6 cellular contexts compared by ENCODE assay signal in the genomic region with DNA sequence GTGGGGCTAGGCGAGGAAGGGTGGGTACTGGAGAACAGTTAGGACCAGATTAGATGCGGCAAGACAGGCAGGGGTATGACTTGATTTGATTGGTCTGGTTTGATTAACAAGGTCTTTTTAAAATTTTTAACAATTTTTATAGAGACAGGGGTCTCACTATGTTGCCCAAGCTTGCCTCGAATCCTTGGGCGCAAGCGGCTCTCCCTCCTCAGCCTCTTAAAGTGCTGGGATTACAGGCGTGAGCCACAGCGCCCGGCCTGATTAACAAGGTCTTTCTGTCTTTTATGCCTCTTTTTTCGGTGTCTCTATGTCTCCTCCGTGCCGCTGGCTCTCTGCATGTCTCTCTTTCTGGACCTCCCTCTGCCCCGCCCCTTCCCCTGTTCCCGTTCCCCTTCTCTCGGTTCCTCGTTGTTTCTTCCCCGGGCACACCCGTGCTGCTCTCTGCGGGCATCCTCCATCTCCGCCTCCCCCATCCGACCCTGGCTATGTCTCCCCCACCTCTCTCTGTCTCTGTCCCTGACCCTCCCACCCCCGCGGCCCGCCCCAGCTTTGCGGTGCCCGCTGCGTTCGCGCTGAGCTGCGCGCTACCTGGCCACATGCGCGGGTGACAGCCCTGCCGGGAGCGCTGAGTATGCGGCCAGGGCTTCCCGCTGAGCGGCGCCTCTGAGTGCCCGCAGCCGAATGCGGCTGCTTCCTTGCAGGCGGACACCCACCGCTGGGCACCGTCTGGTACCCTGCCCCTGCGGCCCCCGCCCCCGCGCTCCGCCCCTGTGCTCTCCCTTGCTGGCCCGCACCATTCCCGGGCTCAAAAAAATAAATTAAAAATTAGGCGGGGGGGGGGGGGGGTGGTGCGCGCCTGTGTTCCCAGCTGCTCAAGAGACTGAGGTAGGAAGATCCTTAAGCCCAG. TPM values are rescaled to one million over a fixed set of nuclear protein-coding genes. Genes with fewer than 3 reads are reported as not detected.
DNase-seq lines count a peak whose midpoint lies in the region; ATAC-seq and TF ChIP-seq lines count a peak whose summit lies in the region.

No MANE protein-coding gene starts in this region.

- ATAC-seq in CD4-positive, CD25-positive, alpha-beta regulatory T cell (ENCODE audit: low read depth in 2 of 2) = peak in 1 of 2 donors; percentile 41
- ATAC-seq in lung (ENCODE audit: insufficient read depth, low FRiP score) = no peak
- ATAC-seq in HG03159 (IDR thresholded peaks at IDR 0.05; ENCODE audit: unreplicated experiment) = no peak
- no peak for ATAC-seq in HG03097 (IDR thresholded peaks at IDR 0.05; ENCODE audit: low FRiP score, unreplicated experiment)

- peaks cover 0 to 3% (median 0%) of the 10 kb centered on the region in 7 donors for H3K9me3 Mint-ChIP-seq in CD4-positive, CD25-positive, alpha-beta regulatory T cell

- no peak for DNase-seq in CD4-positive, CD25-positive, alpha-beta regulatory T cell
- DNase-seq in NAMALWA (ENCODE audit: low spot score) = peak; percentile 51
- DNase-seq in activated naive CD4-positive, alpha-beta T cell treated with Interleukin-2 at 50 U/mL for 16 hours = peak; percentile 13
- peak; percentile 39 for DNase-seq in lung (ENCODE audit: low spot score)

- H3K27me3 ChIP-seq in CD4-positive, CD25-positive, alpha-beta regulatory T cell (ENCODE audit: control insufficient read depth, insufficient read depth, low read length) = peaks cover 14% of the 10 kb centered on the region
- peaks cover 7% of the 10 kb centered on the region for H3K27me3 ChIP-seq in lung (ENCODE audit: control insufficient read depth, insufficient read depth)

- H3K36me3 Mint-ChIP-seq in CD4-positive, CD25-positive, alpha-beta regulatory T cell = no peaks in the 10 kb centered on the region

- no peaks in the 10 kb centered on the region for H3K9me3 ChIP-seq in CD4-positive, CD25-positive, alpha-beta regulatory T cell (ENCODE audit: control insufficient read depth in 2 of 2, low read length in 2 of 2)
- H3K9me3 ChIP-seq in lung (ENCODE audit: control insufficient read depth in 2 of 2, insufficient read depth in 1 of 2, low read length in 1 of 2) = peaks cover 0 to 5% of the 10 kb centered on the region in 2 donors

- 8 to 10% methylated on average over 52 to 54 of the region's 54 CpGs for WGBS in lung, 2 donors

- peak overlapping the region in 3 of 4 donors; percentile 62 to 82 (median 70) for H3K4me3 Mint-ChIP-seq in CD4-positive, CD25-positive, alpha-beta regulatory T cell

- H3K27me3 Mint-ChIP-seq in CD4-positive, CD25-positive, alpha-beta regulatory T cell = peaks cover 51% of the 10 kb centered on the region

- H3K4me1 Mint-ChIP-seq in CD4-positive, CD25-positive, alpha-beta regulatory T cell = peaks cover 0 to 14% (median 0%) of the 10 kb centered on the region in 4 donors

- no peak overlapping the region for H3K27ac ChIP-seq in CD4-positive, CD25-positive, alpha-beta regulatory T cell (ENCODE audit: insufficient read depth, low read length, poor library complexity, severe bottlenecking)
- no peak overlapping the region for H3K27ac ChIP-seq in lung (ENCODE audit: low read depth in 1 of 2, low read length in 1 of 2)

- no peak overlapping the region for H3K4me3 ChIP-seq in CD4-positive, CD25-positive, alpha-beta regulatory T cell (ENCODE audit: low read depth, low read length)
- no peak overlapping the region for H3K4me3 ChIP-seq in lung

- TF ChIP-seq CTCF in lung (IDR thresholded peaks at IDR 0.05; ENCODE audit: control extremely low read depth, extremely low read depth) = no peak

- H3K27ac Mint-ChIP-seq in CD4-positive, CD25-positive, alpha-beta regulatory T cell = no peak overlapping the region

- H3K36me3 ChIP-seq in CD4-positive, CD25-positive, alpha-beta regulatory T cell (ENCODE audit: control insufficient read depth, insufficient read depth, low read length) = no peaks in the 10 kb centered on the region
- no peaks in the 10 kb centered on the region for H3K36me3 ChIP-seq in lung (ENCODE audit: control insufficient read depth in 2 of 2, insufficient read depth in 2 of 2, low read length in 2 of 2)

- H3K4me1 ChIP-seq in CD4-positive, CD25-positive, alpha-beta regulatory T cell (ENCODE audit: control insufficient read depth, insufficient read depth, low read length, poor library complexity, severe bottlenecking) = peaks cover 7% of the 10 kb centered on the region
- no peaks in the 10 kb centered on the region for H3K4me1 ChIP-seq in lung (ENCODE audit: control insufficient read depth in 2 of 2, insufficient read depth in 2 of 2, low read length in 2 of 2)

RNA-seq across cellular contexts. Expression of a gene that starts 8.1 kb away (rescaled TPM):
- total RNA-seq in CD4-positive, CD25-positive, alpha-beta regulatory T cell = 11.8 TPM
- polyA plus RNA-seq in CD4-positive, CD25-positive, alpha-beta regulatory T cell = 10 to 100 TPM; 44.0 to 71.2 (median 67.4) TPM
- 10 to 100 TPM; 11.4 to 19.7 TPM for total RNA-seq in lung
- polyA plus RNA-seq in lung = 10 to 100 TPM; 18.6 to 25.8 TPM

RNA-seq across cellular contexts. Expression of a gene that starts 21.7 kb away (rescaled TPM):
- total RNA-seq in CD4-positive, CD25-positive, alpha-beta regulatory T cell = 1.5 TPM
- under 1 TPM in 1 of 4 donors, not detected in 3; 0.40 TPM for polyA plus RNA-seq in CD4-positive, CD25-positive, alpha-beta regulatory T cell
- total RNA-seq in lung = 10 to 100 TPM in 1 of 2 donors, 1 to 10 TPM in 1; 8.0 to 13.6 TPM
- polyA plus RNA-seq in lung = 10 to 100 TPM in 1 of 2 donors, 1 to 10 TPM in 1; 9.5 to 19.2 TPM

RNA-seq across cellular contexts. Expression of a gene that starts 27.1 kb away (rescaled TPM):
- total RNA-seq in CD4-positive, CD25-positive, alpha-beta regulatory T cell = 35.8 TPM
- polyA plus RNA-seq in CD4-positive, CD25-positive, alpha-beta regulatory T cell = 10 to 100 TPM; 18.3 to 32.7 (median 24.8) TPM
- 10 to 100 TPM; 13.3 to 24.5 TPM for total RNA-seq in lung
- 10 to 100 TPM; 23.1 to 30.1 TPM for polyA plus RNA-seq in lung

RNA-seq across cellular contexts. Expression of a gene that starts 45.8 kb away (rescaled TPM):
- 1.4 TPM for total RNA-seq in CD4-positive, CD25-positive, alpha-beta regulatory T cell
- 1 to 10 TPM in 1 of 4 donors, under 1 TPM in 3; 0.38 to 1.3 (median 0.61) TPM for polyA plus RNA-seq in CD4-positive, CD25-positive, alpha-beta regulatory T cell
- 10 to 100 TPM in 1 of 2 donors, 1 to 10 TPM in 1; 8.1 to 17.6 TPM for total RNA-seq in lung
- 1 to 10 TPM; 1.6 to 2.5 TPM for polyA plus RNA-seq in lung

RNA-seq across cellular contexts. Expression of a gene that starts 50.7 kb away (rescaled TPM):
- total RNA-seq in CD4-positive, CD25-positive, alpha-beta regulatory T cell = 7.7 TPM
- polyA plus RNA-seq in CD4-positive, CD25-positive, alpha-beta regulatory T cell = 1 to 10 TPM in 1 of 4 donors, under 1 TPM in 3; 0.63 to 1.4 (median 0.84) TPM
- total RNA-seq in lung = 10 to 100 TPM in 1 of 2 donors, 1 to 10 TPM in 1; 3.6 to 14.0 TPM
- 1 to 10 TPM; 6.2 to 8.9 TPM for polyA plus RNA-seq in lung

Comparison
In these comparisons a context has a peak if more than half of its experiments do, and no peak if none do; other contexts are left out.
1. DNase-seq: peak in NAMALWA (single experiment), activated naive CD4-positive, alpha-beta T cell treated with Interleukin-2 at 50 U/mL for 16 hours (single experiment) and lung (single experiment); none in CD4-positive, CD25-positive, alpha-beta regulatory T cell (0 of 3).